19 cellular contexts compared by ENCODE assay signal in genomic region chr5:130550553-130550940, GRCh38.
DNase-seq lines count a peak whose midpoint lies in the region; FAIRE-seq and TF ChIP-seq lines count a peak whose summit lies in the region.
"Had no signal": no experiment of that assay in that cellular context is flagged by ENCODE, and none has a peak within 500 bp of the region (broad histone marks: within the 10 kb centered on the region; RNA-seq: fewer than 3 reads in every experiment).

No MANE protein-coding gene starts in this region.

- H3K36me3 ChIP-seq in endothelial cell of umbilical vein (ENCODE audit: control insufficient read depth in 2 of 2, extremely low read depth in 1 of 2, insufficient read depth in 2 of 2, low read length in 2 of 2) (no peaks in the 10 kb centered on the region), osteoblast (ENCODE audit: insufficient read depth, low read length) (no peaks in the 10 kb centered on the region), tibial artery (no peaks in the 10 kb centered on the region), H7 (replicated peaks; ENCODE audit: control insufficient read depth, insufficient read depth, low read length) (no peaks in the 10 kb centered on the region)

- TF ChIP-seq POLR2A in endothelial cell of umbilical vein (IDR thresholded peaks at IDR 0.05; ENCODE audit: low read depth, low read length): no peak

- H2AFZ ChIP-seq in endothelial cell of umbilical vein (ENCODE audit: low read depth, low read length) (no peak overlapping the region), osteoblast (ENCODE audit: low read length) (peak overlapping the region; percentile 7)
- H2AFZ ChIP-seq: GM23248 had no signal

- DNase-seq in Calu3 (no peak), RPMI7951 (ENCODE audit: low read depth) (peak; percentile 21), endothelial cell of umbilical vein (ENCODE audit: low read depth, low spot score) (peak; percentile 2), osteoblast (ENCODE audit: insufficient read length, low spot score, missing footprints) (no peak), tibial artery (no peak), H7 (no peak), NCI-H146 treated with DMSO at 0.1 percent for 48 hours (lab: John Stamatoyannopoulos, UW; ENCODE audit: unreplicated experiment) (no peak)
- DNase-seq: AML-193, DMS79 treated with DMSO at 0.1 percent for 48 hours, NCI-H1436 treated with DMSO at 0.1 percent for 48 hours, NCI-H2107, NCI-H345, NCI-H526 treated with DMSO at 0.1 percent for 48 hours had no signal

- H3K4me3 Mint-ChIP-seq in Calu3 (ENCODE audit: low read depth, unreplicated experiment): peak overlapping the region; percentile 35

- H3K36me3 Mint-ChIP-seq in Calu3 (ENCODE audit: insufficient read depth, unreplicated experiment): peaks cover 2% of the 10 kb centered on the region

- BruUV-seq in Calu3 (replicated peaks; lab: Mats Ljungman, UMichigan) (no TSS peak), endothelial cell of umbilical vein (replicated peaks; lab: Mats Ljungman, UMichigan) (no TSS peak)

- peak overlapping the region; percentile 66 for H3K27ac Mint-ChIP-seq in Calu3 (ENCODE audit: unreplicated experiment)

- POLR2A ChIA-PET in endothelial cell of umbilical vein (lab: Charles Lee): no interaction called here

- peaks cover 12% of the 10 kb centered on the region for H3K4me1 ChIP-seq in endothelial cell of umbilical vein (ENCODE audit: control insufficient read depth, extremely low read depth, insufficient read depth, low read length)
- peaks cover 15% of the 10 kb centered on the region for H3K4me1 ChIP-seq in osteoblast (ENCODE audit: insufficient read depth, low read length)
- H3K4me1 ChIP-seq in tibial artery: peaks cover 0 to 9% (median 6%) of the 10 kb centered on the region in 4 donors

- CTCF ChIA-PET in Calu3 (lab: Charles Lee): interaction anchor here (0.8 kb wide), 1 partner anchor 193 kb away, joined by 4 read pairs; no protein-coding TSS in a partner anchor
- CTCF ChIA-PET in endothelial cell of umbilical vein (lab: Charles Lee): no interaction called here

- H4K20me1 ChIP-seq in endothelial cell of umbilical vein (replicated peaks; ENCODE audit: control insufficient read depth, extremely low read depth, insufficient read depth, low read length): no peaks in the 10 kb centered on the region
- no peaks in the 10 kb centered on the region for H4K20me1 ChIP-seq in osteoblast (ENCODE audit: insufficient read depth, low read length)

- H3K4me1 Mint-ChIP-seq in Calu3 (ENCODE audit: low read depth, unreplicated experiment): peaks cover 52% of the 10 kb centered on the region

- peak overlapping the region; percentile 42 for H3K9ac ChIP-seq in endothelial cell of umbilical vein (replicated peaks; ENCODE audit: extremely low read depth, insufficient read depth, low read length)
- H3K9ac ChIP-seq: GM23248 had no signal

- TF ChIP-seq CTCF in Calu3 (IDR thresholded peaks at IDR 0.05; ENCODE audit: unreplicated experiment): no peak
- no peak for TF ChIP-seq CTCF in endothelial cell of umbilical vein (IDR thresholded peaks at IDR 0.05; ENCODE audit: extremely low read depth in 1 of 2, insufficient read depth in 1 of 2, low read depth in 1 of 2, low read length in 2 of 2)
- no peak for TF ChIP-seq CTCF in osteoblast (IDR thresholded peaks at IDR 0.05; ENCODE audit: extremely low read depth, low read depth, low read length)
- TF ChIP-seq CTCF in tibial artery (IDR thresholded peaks at IDR 0.05): no peak

- H3K9me3 ChIP-seq in endothelial cell of umbilical vein (replicated peaks; ENCODE audit: control insufficient read depth, insufficient read depth, low read length) (no peaks in the 10 kb centered on the region), osteoblast (ENCODE audit: low read depth, low read length) (no peaks in the 10 kb centered on the region), tibial artery (no peaks in the 10 kb centered on the region)

- dilution Hi-C loops in endothelial cell of umbilical vein (cut with MboI; ENCODE audit: extremely low pct_ligation_motif_present, low sequenced_read_pairs): no loop called here

- H3K4me3 ChIP-seq in endothelial cell of umbilical vein (replicated peaks in 1 of 3; ENCODE audit: insufficient read depth in 1 of 3, low read depth in 1 of 3, low read length in 3 of 3): no peak overlapping the region
- no peak overlapping the region for H3K4me3 ChIP-seq in osteoblast (ENCODE audit: insufficient read depth, low read length)
- H3K4me3 ChIP-seq in tibial artery: no peak overlapping the region
- no peak overlapping the region for H3K4me3 ChIP-seq in H7 (ENCODE audit: insufficient read depth, low read depth, low read length)
- H3K4me3 ChIP-seq: GM23248, K562 had no signal

- H3K27ac ChIP-seq in endothelial cell of umbilical vein (ENCODE audit: insufficient read depth, low read depth, low read length) (peak overlapping the region; percentile 63), osteoblast (ENCODE audit: low read depth, low read length) (peak overlapping the region; percentile 26), tibial artery (no peak overlapping the region)
- H3K27ac ChIP-seq: GM23248 had no signal

- no peak for FAIRE-seq in endothelial cell of umbilical vein (lab: Jason Lieb, UNC)
- FAIRE-seq: G401.6, GM12891, GM19239, HTR-8/SVneo, K562 had no signal

- H3K27me3 ChIP-seq in endothelial cell of umbilical vein (ENCODE audit: control insufficient read depth in 2 of 2, insufficient read depth in 2 of 2, low read length in 2 of 2): no peaks in the 10 kb centered on the region
- no peaks in the 10 kb centered on the region for H3K27me3 ChIP-seq in osteoblast (ENCODE audit: insufficient read depth, low read length)
- H3K27me3 ChIP-seq in tibial artery: no peaks in the 10 kb centered on the region
- H3K27me3 ChIP-seq in H7 (ENCODE audit: control insufficient read depth, insufficient read depth, low read length): no peaks in the 10 kb centered on the region

- peaks cover 8% of the 10 kb centered on the region for H3K9me3 Mint-ChIP-seq in Calu3 (ENCODE audit: low read depth, unreplicated experiment)

- intact Hi-C loops in Calu3 (cut with micrococcal nuclease; ENCODE audit: unreplicated experiment) (no loop called here), endothelial cell of umbilical vein (cut with micrococcal nuclease) (loop anchor here (1.0 to 10.0 kb wide), 4 partner anchors 162 to 646 kb away; partner anchors contain the start of gene CHSY3), tibial artery (cut with DNase I; ENCODE audit: low total_unique reads) (no loop called here)

- peak overlapping the region; percentile 17 for H3K4me2 ChIP-seq in endothelial cell of umbilical vein (ENCODE audit: insufficient read depth, low read length)
- H3K4me2 ChIP-seq in osteoblast (ENCODE audit: insufficient read depth, low read length): peak overlapping the region; percentile 37

- no peaks in the 10 kb centered on the region for H3K9me1 ChIP-seq in endothelial cell of umbilical vein (replicated peaks; ENCODE audit: control insufficient read depth, extremely low read depth, insufficient read depth, low read length)

- no peaks in the 10 kb centered on the region for H3K79me2 ChIP-seq in endothelial cell of umbilical vein (ENCODE audit: control insufficient read depth, insufficient read depth, low read length)
- no peaks in the 10 kb centered on the region for H3K79me2 ChIP-seq in osteoblast (ENCODE audit: insufficient read depth, low read length)

- H3K27me3 Mint-ChIP-seq in Calu3 (ENCODE audit: unreplicated experiment): no peaks in the 10 kb centered on the region

TF ChIP-seq in endothelial cell of umbilical vein, 7 proteins besides CTCF, POLR2A, EP300 and RAD21:
- TF ChIP-seq FOS (IDR thresholded peaks at IDR 0.05; ENCODE audit: borderline replicate concordance, insufficient read depth, low read length) (no peak), JUN (IDR thresholded peaks at IDR 0.05; ENCODE audit: borderline replicate concordance, insufficient read depth, insufficient read length, low read depth) (no peak), MAX (IDR thresholded peaks at IDR 0.05; ENCODE audit: insufficient read depth, insufficient read length) (no peak), MYC (IDR thresholded peaks at IDR 0.05; ENCODE audit: low read depth, low read length) (no peak), GATA2 (IDR thresholded peaks at IDR 0.05; ENCODE audit: insufficient read depth, insufficient read length, low read depth, low read length) (no peak), POLR2AphosphoS5 (IDR thresholded peaks at IDR 0.05; ENCODE audit: insufficient read depth, low read depth, low read length) (no peak), EZH2 (IDR thresholded peaks at IDR 0.05; ENCODE audit: borderline replicate concordance, low read depth, low read length, severe bottlenecking) (no peak)

Comparison
In these comparisons a context has a peak if more than half of its experiments do, and no peak if none do; other contexts are left out.
1. DNase-seq: peak in RPMI7951 (single experiment) and endothelial cell of umbilical vein (single experiment); none in Calu3 (single experiment), osteoblast (single experiment), tibial artery (0 of 2), H7 (single experiment) and NCI-H146 treated with DMSO at 0.1 percent for 48 hours (single experiment).
2. H3K27ac ChIP-seq: peak in endothelial cell of umbilical vein (single experiment) and osteoblast (single experiment); none in tibial artery (0 of 2).